ENCODE assay signal across 19 cellular contexts in genomic region chr1:159173303-159173702, GRCh38. TPM values are rescaled to one million over a fixed set of nuclear protein-coding genes. Genes with fewer than 3 reads are reported as not detected.
A peak's percentile ranks its signal among the peaks of the same experiment; 100 is the strongest.
DNase-seq lines count a peak whose midpoint lies in the region; ATAC-seq and TF ChIP-seq lines count a peak whose summit lies in the region.
"Had no signal": no experiment of that assay in that cellular context is flagged by ENCODE, and none has a peak within 500 bp of the region (broad histone marks: within the 10 kb centered on the region; RNA-seq: fewer than 3 reads in every experiment).

No MANE protein-coding gene starts in this region.

- no peaks in the 10 kb centered on the region for H3K36me3 ChIP-seq in HUES6 (ENCODE audit: control insufficient read depth, insufficient read depth, low read length)
- H3K36me3 ChIP-seq in iPS-15b (ENCODE audit: control insufficient read depth, insufficient read depth, low read length), result no peaks in the 10 kb centered on the region
- H3K36me3 ChIP-seq in stomach, result no peaks in the 10 kb centered on the region
- no peaks in the 10 kb centered on the region for H3K36me3 ChIP-seq in testis (ENCODE audit: low read depth, missing control alignments)
- H3K36me3 ChIP-seq: Peyer's patch, prostate gland had no signal

- no peak for DNase-seq in caudate nucleus (lab: John Stamatoyannopoulos, UW)
- no peak for DNase-seq in stomach
- DNase-seq in testis, result no peak
- no peak for DNase-seq in natural killer cell treated with Interleukin-12 subunit alpha and Interleukin-12 subunit beta and Interleukin-15 and Interleukin-18, amount 100 ng/mL, for 72 hours (ENCODE audit: low spot score)
- no peak for DNase-seq in activated T-cell treated with anti-CD3 and anti-CD28 coated beads, Interleukin-2, amount 50 U/mL, for 1 hour
- DNase-seq: activated naive CD4-positive, alpha-beta T cell; activated T-cell treated with anti-CD3 and anti-CD28 coated beads, Interleukin-2, amount 50 U/mL, for 4 hours; CD4-positive, CD25-positive, alpha-beta regulatory T cell; cortex of kidney; KG1; NCI-H146; NCI-H2171; trophoblast cell had no signal

- H3K9me3 ChIP-seq in HUES6 (ENCODE audit: control insufficient read depth, insufficient read depth, low read depth, low read length), result no peaks in the 10 kb centered on the region
- H3K9me3 ChIP-seq in iPS-15b (ENCODE audit: control insufficient read depth, insufficient read depth, low read length), result no peaks in the 10 kb centered on the region
- H3K9me3 ChIP-seq in stomach, result no peaks in the 10 kb centered on the region
- no peaks in the 10 kb centered on the region for H3K9me3 ChIP-seq in testis
- H3K9me3 ChIP-seq: Peyer's patch, prostate gland had no signal

- H3K27ac ChIP-seq in HUES6 (ENCODE audit: low read depth, low read length) (no peak overlapping the region), caudate nucleus (ENCODE audit: low read depth, low read length) (peak overlapping the region; percentile 11), stomach (no peak overlapping the region), testis (no peak overlapping the region)
- H3K27ac ChIP-seq: Peyer's patch, prostate gland had no signal

- peak overlapping the region; percentile 97 for H3K4me3 ChIP-seq in HUES6 (ENCODE audit: low read depth, low read length)
- H3K4me3 ChIP-seq in iPS-15b (ENCODE audit: low read depth, low read length), result peak overlapping the region; percentile 73
- peak overlapping the region in 3 of 4 donors; percentile 39 to 47 (median 44) for H3K4me3 ChIP-seq in stomach
- no peak overlapping the region for H3K4me3 ChIP-seq in testis
- H3K4me3 ChIP-seq: prostate gland had no signal

- peaks cover 4 to 6% of the 10 kb centered on the region in 2 donors for H3K4me1 Mint-ChIP-seq in natural killer cell treated with Interleukin-12 subunit alpha and Interleukin-12 subunit beta and Interleukin-15 and Interleukin-18, amount 100 ng/mL, for 72 hours (ENCODE audit: low read depth in 2 of 2)

- intact Hi-C loops in stomach (cut with DNase I; ENCODE audit: low total_unique reads) (no loop called here), testis (cut with DNase I; ENCODE audit: low total_unique reads) (no loop called here)

- H3K9ac ChIP-seq in HUES6 (ENCODE audit: low read length) (no peak overlapping the region), iPS-15b (ENCODE audit: low read depth, low read length) (no peak overlapping the region)

- TF ChIP-seq CTCF in stomach (IDR thresholded peaks at IDR 0.05) (no peak), testis (IDR thresholded peaks at IDR 0.05) (no peak)

- WGBS in stomach, 5 donors, result 16 to 35% (median 23%) methylated on average over 6 of the region's 6 CpGs
- WGBS in testis, 2 donors, result 23 to 32% methylated on average over 6 of the region's 6 CpGs

- peaks cover 6% of the 10 kb centered on the region for H3K36me3 Mint-ChIP-seq in natural killer cell treated with Interleukin-12 subunit alpha and Interleukin-12 subunit beta and Interleukin-15 and Interleukin-18, amount 100 ng/mL, for 72 hours
- H3K36me3 Mint-ChIP-seq: CD4-positive, CD25-positive, alpha-beta regulatory T cell had no signal

- no peak for ATAC-seq in natural killer cell treated with Interleukin-12 subunit alpha and Interleukin-12 subunit beta and Interleukin-15 and Interleukin-18, amount 100 ng/mL, for 72 hours
- ATAC-seq: activated T-cell treated with anti-CD3 and anti-CD28 coated beads, Interleukin-2, amount 50 U/mL, for 4 hours had no signal

- H3K27me3 Mint-ChIP-seq in natural killer cell treated with Interleukin-12 subunit alpha and Interleukin-12 subunit beta and Interleukin-15 and Interleukin-18, amount 100 ng/mL, for 72 hours, result peaks cover 46 to 65% of the 10 kb centered on the region in 2 donors

- no peak overlapping the region for H3K27ac Mint-ChIP-seq in natural killer cell treated with Interleukin-12 subunit alpha and Interleukin-12 subunit beta and Interleukin-15 and Interleukin-18, amount 100 ng/mL, for 72 hours
- H3K27ac Mint-ChIP-seq: CD4-positive, CD25-positive, alpha-beta regulatory T cell had no signal

- H3K4me1 ChIP-seq in HUES6 (ENCODE audit: control insufficient read depth, insufficient read depth, low read length) (peaks cover 12% of the 10 kb centered on the region), iPS-15b (ENCODE audit: control insufficient read depth, insufficient read depth, low read length) (peaks cover 3% of the 10 kb centered on the region), stomach (peaks cover 0 to 25% (median 16%) of the 10 kb centered on the region in 4 donors), testis (peaks cover 12% of the 10 kb centered on the region)
- H3K4me1 ChIP-seq: Peyer's patch, prostate gland had no signal

- peaks cover 67% of the 10 kb centered on the region for H3K27me3 ChIP-seq in HUES6 (ENCODE audit: control insufficient read depth, insufficient read depth, low read length)
- H3K27me3 ChIP-seq in iPS-15b (ENCODE audit: control insufficient read depth, insufficient read depth, low read length), result peaks cover 27% of the 10 kb centered on the region
- peaks cover 4 to 67% (median 39%) of the 10 kb centered on the region in 3 donors for H3K27me3 ChIP-seq in stomach
- H3K27me3 ChIP-seq in testis, result peaks cover 6% of the 10 kb centered on the region

- no peak overlapping the region for H3K4me3 Mint-ChIP-seq in natural killer cell treated with Interleukin-12 subunit alpha and Interleukin-12 subunit beta and Interleukin-15 and Interleukin-18, amount 100 ng/mL, for 72 hours
- H3K4me3 Mint-ChIP-seq: activated T-cell treated with anti-CD3 and anti-CD28 coated beads, Interleukin-2, amount 50 U/mL, for 4 hours; CD4-positive, CD25-positive, alpha-beta regulatory T cell had no signal

- TF ChIP-seq EP300 in stomach (IDR thresholded peaks at IDR 0.05), result no peak

- no peaks in the 10 kb centered on the region for H3K9me3 Mint-ChIP-seq in natural killer cell treated with Interleukin-12 subunit alpha and Interleukin-12 subunit beta and Interleukin-15 and Interleukin-18, amount 100 ng/mL, for 72 hours

- no peak for TF ChIP-seq POLR2A in stomach (IDR thresholded peaks at IDR 0.05)
- no peak for TF ChIP-seq POLR2A in testis (IDR thresholded peaks at IDR 0.05)

RNA-seq across cellular contexts. Expression of gene CADM3, which starts 1.9 kb away (rescaled TPM):
- total RNA-seq in stomach (10 to 100 TPM in 1 of 5 donors, 1 to 10 TPM in 4; 3.2 to 10.3 (median 7.8) TPM), testis (1 to 10 TPM; 5.7 to 6.4 TPM)
- polyA plus RNA-seq in stomach (1 to 10 TPM; 1.8 to 4.1 (median 2.9) TPM), testis (ENCODE audit: insufficient read depth, low read depth, low replicate concordance) (13.4 TPM)
- not detected for total RNA-seq in natural killer cell treated with Interleukin-12 subunit alpha and Interleukin-12 subunit beta and Interleukin-15 and Interleukin-18, amount 100 ng/mL, for 72 hours
- total RNA-seq: activated CD8-positive, alpha-beta memory T cell treated with anti-CD3 and anti-CD28 coated beads for 36 hours; activated T-cell treated with anti-CD3 and anti-CD28 coated beads, Interleukin-2, amount 50 U/mL, for 4 hours; CD4-positive, CD25-positive, alpha-beta regulatory T cell; HT-29 had no signal
- polyA plus RNA-seq: CD4-positive, CD25-positive, alpha-beta regulatory T cell had no signal

RNA-seq across cellular contexts. Expression of gene ACKR1, which starts 31.4 kb away (rescaled TPM):
- total RNA-seq in stomach (10 to 100 TPM in 3 of 5 donors, 1 to 10 TPM in 2; 4.3 to 23.2 (median 10.5) TPM), testis (10 to 100 TPM; 14.9 to 16.6 TPM)
- polyA plus RNA-seq in stomach (10 to 100 TPM in 2 of 3 donors, 1 to 10 TPM in 1; 6.8 to 41.3 (median 14.4) TPM), testis (ENCODE audit: insufficient read depth, low read depth, low replicate concordance) (26.9 TPM)
- not detected for total RNA-seq in natural killer cell treated with Interleukin-12 subunit alpha and Interleukin-12 subunit beta and Interleukin-15 and Interleukin-18, amount 100 ng/mL, for 72 hours
- total RNA-seq: CD4-positive, CD25-positive, alpha-beta regulatory T cell; HT-29 had no signal
- polyA plus RNA-seq: CD4-positive, CD25-positive, alpha-beta regulatory T cell had no signal

Comparison
In these comparisons a context has a peak if more than half of its experiments do, and no peak if none do; other contexts are left out.
1. H3K4me3 ChIP-seq: peak in HUES6 (single experiment), iPS-15b (single experiment) and stomach (3 of 4); none in testis (0 of 2).
2. RNA of gene CADM3, which starts 1.9 kb away (total RNA-seq): 3.2 to 10.3 TPM in stomach and 5.7 to 6.4 TPM in testis; not detected in natural killer cell treated with Interleukin-12 subunit alpha and Interleukin-12 subunit beta and Interleukin-15 and Interleukin-18, amount 100 ng/mL, for 72 hours; every median in the first group is over 4 times any median in the second.
3. RNA of gene ACKR1, which starts 31.4 kb away (total RNA-seq): 14.9 to 16.6 TPM in testis and 4.3 to 23.2 TPM in stomach; not detected in natural killer cell treated with Interleukin-12 subunit alpha and Interleukin-12 subunit beta and Interleukin-15 and Interleukin-18, amount 100 ng/mL, for 72 hours; every median in the first group is over 4 times any median in the second.